ENCODE assay signal across 10 cellular contexts in genomic region chr5:123752576-123752975, GRCh38.
DNase-seq lines count a peak whose midpoint lies in the region; ATAC-seq and TF ChIP-seq lines count a peak whose summit lies in the region.
"Had no signal": no experiment of that assay in that cellular context is flagged by ENCODE, and none has a peak within 500 bp of the region (broad histone marks: within the 10 kb centered on the region; RNA-seq: fewer than 3 reads in every experiment).

No MANE protein-coding gene starts in this region.

- H3K36me3 ChIP-seq in osteoblast (ENCODE audit: insufficient read depth, low read length): no peaks in the 10 kb centered on the region

- peak overlapping the region; percentile 54 for H3K4me2 ChIP-seq in osteoblast (ENCODE audit: insufficient read depth, low read length)

- no peaks in the 10 kb centered on the region for H4K20me1 ChIP-seq in osteoblast (ENCODE audit: insufficient read depth, low read length)

- no peaks in the 10 kb centered on the region for H3K79me2 ChIP-seq in osteoblast (ENCODE audit: insufficient read depth, low read length)

- H2AFZ ChIP-seq in osteoblast (ENCODE audit: low read length): peak overlapping the region; percentile 75

- TF ChIP-seq CTCF in fibroblast of pulmonary artery (IDR thresholded peaks at IDR 0.05; ENCODE audit: low read length, missing control alignments) (no peak), osteoblast (IDR thresholded peaks at IDR 0.05; ENCODE audit: extremely low read depth, low read depth, low read length) (no peak)

- peak; percentile 42 for DNase-seq in COLO829 (ENCODE audit: low spot score)
- peak; percentile 79 for DNase-seq in RPMI7951 (ENCODE audit: low read depth)
- peak; percentile 73 for DNase-seq in fibroblast of pulmonary artery (ENCODE audit: low read depth)
- peak; percentile 47 for DNase-seq in osteoblast (ENCODE audit: insufficient read length, low spot score, missing footprints)
- DNase-seq in HPDE6-E6E7 (ENCODE audit: extremely low spot score): no peak
- DNase-seq in activated naive CD4-positive, alpha-beta T cell treated with Interleukin-2 at 50 U/mL for 16 hours: no peak
- DNase-seq: NCI-H1417, SW 1271 had no signal

- H3K27ac ChIP-seq in osteoblast (ENCODE audit: low read depth, low read length): peak overlapping the region; percentile 90

- H3K27me3 ChIP-seq in osteoblast (ENCODE audit: insufficient read depth, low read length): no peaks in the 10 kb centered on the region

- H3K4me3 ChIP-seq in fibroblast of pulmonary artery (replicated peaks; ENCODE audit: low read depth, low read length): no peak overlapping the region
- no peak overlapping the region for H3K4me3 ChIP-seq in osteoblast (ENCODE audit: insufficient read depth, low read length)

- H3K9me3 ChIP-seq in osteoblast (ENCODE audit: low read depth, low read length): no peaks in the 10 kb centered on the region

- ATAC-seq in HG03039 (IDR thresholded peaks at IDR 0.05; ENCODE audit: unreplicated experiment) (no peak), GM19395 (IDR thresholded peaks at IDR 0.05; ENCODE audit: unreplicated experiment) (no peak)

- peaks cover 36% of the 10 kb centered on the region for H3K4me1 ChIP-seq in osteoblast (ENCODE audit: insufficient read depth, low read length)

Comparison
In these comparisons a context has a peak if more than half of its experiments do, and no peak if none do; other contexts are left out.
1. DNase-seq: peak in COLO829 (single experiment), RPMI7951 (single experiment), fibroblast of pulmonary artery (single experiment) and osteoblast (single experiment); none in HPDE6-E6E7 (single experiment) and activated naive CD4-positive, alpha-beta T cell treated with Interleukin-2 at 50 U/mL for 16 hours (single experiment).